ENCODE assay signal across 2 cellular contexts in genomic region chr3:47850803-47851417, GRCh38.
TF ChIP-seq lines count a peak whose summit lies in the region.

No MANE protein-coding gene starts in this region.

TF ChIP-seq in SK-N-SH, 30 proteins besides CTCF, POLR2A, EP300 and RAD21:
- no peak for TF ChIP-seq IRF3 (IDR thresholded peaks at IDR 0.05; ENCODE audit: low read depth, low read length)
- TF ChIP-seq POLR2AphosphoS5 (IDR thresholded peaks at IDR 0.05; ENCODE audit: low read depth, low read length) = peak; percentile 8; the same call in 1 of the 2 replicates
TF ChIP-seq in SK-N-SH: peak in this region for 1.

TF ChIP-seq in SK-N-SH treated with all-trans-retinoic acid at 6 μM for 48 hours, 23 proteins besides CTCF, POLR2A, EP300 and RAD21:
- TF ChIP-seq, protein P1, sequence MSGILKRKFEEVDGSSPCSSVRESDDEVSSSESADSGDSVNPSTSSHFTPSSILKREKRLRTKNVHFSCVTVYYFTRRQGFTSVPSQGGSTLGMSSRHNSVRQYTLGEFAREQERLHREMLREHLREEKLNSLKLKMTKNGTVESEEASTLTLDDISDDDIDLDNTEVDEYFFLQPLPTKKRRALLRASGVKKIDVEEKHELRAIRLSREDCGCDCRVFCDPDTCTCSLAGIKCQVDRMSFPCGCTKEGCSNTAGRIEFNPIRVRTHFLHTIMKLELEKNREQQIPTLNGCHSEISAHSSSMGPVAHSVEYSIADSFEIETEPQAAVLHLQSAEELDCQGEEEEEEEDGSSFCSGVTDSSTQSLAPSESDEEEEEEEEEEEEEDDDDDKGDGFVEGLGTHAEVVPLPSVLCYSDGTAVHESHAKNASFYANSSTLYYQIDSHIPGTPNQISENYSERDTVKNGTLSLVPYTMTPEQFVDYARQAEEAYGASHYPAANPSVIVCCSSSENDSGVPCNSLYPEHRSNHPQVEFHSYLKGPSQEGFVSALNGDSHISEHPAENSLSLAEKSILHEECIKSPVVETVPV (CRISPR knock-in tag; IDR thresholded peaks at IDR 0.05) = no peak
- TF ChIP-seq, protein P2, sequence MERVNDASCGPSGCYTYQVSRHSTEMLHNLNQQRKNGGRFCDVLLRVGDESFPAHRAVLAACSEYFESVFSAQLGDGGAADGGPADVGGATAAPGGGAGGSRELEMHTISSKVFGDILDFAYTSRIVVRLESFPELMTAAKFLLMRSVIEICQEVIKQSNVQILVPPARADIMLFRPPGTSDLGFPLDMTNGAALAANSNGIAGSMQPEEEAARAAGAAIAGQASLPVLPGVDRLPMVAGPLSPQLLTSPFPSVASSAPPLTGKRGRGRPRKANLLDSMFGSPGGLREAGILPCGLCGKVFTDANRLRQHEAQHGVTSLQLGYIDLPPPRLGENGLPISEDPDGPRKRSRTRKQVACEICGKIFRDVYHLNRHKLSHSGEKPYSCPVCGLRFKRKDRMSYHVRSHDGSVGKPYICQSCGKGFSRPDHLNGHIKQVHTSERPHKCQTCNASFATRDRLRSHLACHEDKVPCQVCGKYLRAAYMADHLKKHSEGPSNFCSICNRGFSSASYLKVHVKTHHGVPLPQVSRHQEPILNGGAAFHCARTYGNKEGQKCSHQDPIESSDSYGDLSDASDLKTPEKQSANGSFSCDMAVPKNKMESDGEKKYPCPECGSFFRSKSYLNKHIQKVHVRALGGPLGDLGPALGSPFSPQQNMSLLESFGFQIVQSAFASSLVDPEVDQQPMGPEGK (CRISPR knock-in tag; IDR thresholded peaks at IDR 0.05; ENCODE audit: borderline replicate concordance) = no peak
- TF ChIP-seq OSR1 (CRISPR knock-in tag; IDR thresholded peaks at IDR 0.05) (no peak), RARB (CRISPR knock-in tag; IDR thresholded peaks at IDR 0.05) (no peak), ARNTL (CRISPR knock-in tag; IDR thresholded peaks at IDR 0.05; ENCODE audit: borderline replicate concordance, low read depth) (no peak), ZFP3 (CRISPR knock-in tag; IDR thresholded peaks at IDR 0.05) (no peak), ZNF70 (CRISPR knock-in tag; IDR thresholded peaks at IDR 0.05) (no peak)
- TF ChIP-seq, protein P3, sequence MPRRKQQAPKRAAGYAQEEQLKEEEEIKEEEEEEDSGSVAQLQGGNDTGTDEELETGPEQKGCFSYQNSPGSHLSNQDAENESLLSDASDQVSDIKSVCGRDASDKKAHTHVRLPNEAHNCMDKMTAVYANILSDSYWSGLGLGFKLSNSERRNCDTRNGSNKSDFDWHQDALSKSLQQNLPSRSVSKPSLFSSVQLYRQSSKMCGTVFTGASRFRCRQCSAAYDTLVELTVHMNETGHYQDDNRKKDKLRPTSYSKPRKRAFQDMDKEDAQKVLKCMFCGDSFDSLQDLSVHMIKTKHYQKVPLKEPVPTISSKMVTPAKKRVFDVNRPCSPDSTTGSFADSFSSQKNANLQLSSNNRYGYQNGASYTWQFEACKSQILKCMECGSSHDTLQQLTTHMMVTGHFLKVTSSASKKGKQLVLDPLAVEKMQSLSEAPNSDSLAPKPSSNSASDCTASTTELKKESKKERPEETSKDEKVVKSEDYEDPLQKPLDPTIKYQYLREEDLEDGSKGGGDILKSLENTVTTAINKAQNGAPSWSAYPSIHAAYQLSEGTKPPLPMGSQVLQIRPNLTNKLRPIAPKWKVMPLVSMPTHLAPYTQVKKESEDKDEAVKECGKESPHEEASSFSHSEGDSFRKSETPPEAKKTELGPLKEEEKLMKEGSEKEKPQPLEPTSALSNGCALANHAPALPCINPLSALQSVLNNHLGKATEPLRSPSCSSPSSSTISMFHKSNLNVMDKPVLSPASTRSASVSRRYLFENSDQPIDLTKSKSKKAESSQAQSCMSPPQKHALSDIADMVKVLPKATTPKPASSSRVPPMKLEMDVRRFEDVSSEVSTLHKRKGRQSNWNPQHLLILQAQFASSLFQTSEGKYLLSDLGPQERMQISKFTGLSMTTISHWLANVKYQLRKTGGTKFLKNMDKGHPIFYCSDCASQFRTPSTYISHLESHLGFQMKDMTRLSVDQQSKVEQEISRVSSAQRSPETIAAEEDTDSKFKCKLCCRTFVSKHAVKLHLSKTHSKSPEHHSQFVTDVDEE (CRISPR knock-in tag; IDR thresholded peaks at IDR 0.05) = no peak
